ENCODE assay signal across 1 cellular context in the genomic region with DNA sequence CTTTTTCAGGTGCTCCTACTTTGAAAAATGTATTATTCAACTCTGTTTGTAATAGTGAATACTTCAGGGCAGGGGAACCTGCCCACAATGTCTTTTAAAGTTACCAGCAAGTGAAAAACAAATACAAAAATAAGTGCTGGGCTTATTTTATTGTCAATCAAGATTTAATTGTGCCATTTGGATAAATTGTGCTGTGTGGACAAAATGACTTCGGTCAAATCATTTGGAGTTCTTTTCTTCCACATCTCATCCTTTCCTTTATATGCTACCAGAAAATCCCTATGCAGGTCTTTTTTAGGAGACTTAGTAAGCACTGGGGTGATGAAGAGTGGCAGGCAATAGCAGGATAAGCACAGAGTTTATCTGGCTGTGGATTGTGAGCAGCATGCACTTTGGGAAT.
TF ChIP-seq lines count a peak whose summit lies in the region.

No MANE protein-coding gene starts in this region.

TF ChIP-seq in K562, 482 proteins besides CTCF, POLR2A, EP300 and RAD21 (continued from another document):
- peak; percentile 10; the same call in 1 of the 2 replicates for TF ChIP-seq ZNF316 (IDR thresholded peaks at IDR 0.05)
